In genomic region chr11:5266609-5267008, GRCh38 we compare ENCODE assay signal across 9 cellular contexts. TPM values are rescaled to one million over a fixed set of nuclear protein-coding genes. Genes with fewer than 3 reads are reported as not detected.
"Had no signal": no experiment of that assay in that cellular context is flagged by ENCODE, and none has a peak within 500 bp of the region (broad histone marks: within the 10 kb centered on the region; RNA-seq: fewer than 3 reads in every experiment).

No MANE protein-coding gene starts in this region.

- H3K4me3 ChIP-seq: GM12878 had no signal

- ATAC-seq: GM12878 had no signal

- FAIRE-seq: G401.6, GM12878, GM12891, GM12892, GM18507, GM19239 had no signal

- DNase-seq: GDM1, GF-D8 had no signal

RNA-seq across cellular contexts. Expression of gene HBE1, which starts 3.1 kb away (rescaled TPM):
- total RNA-seq: G401 had no signal

RNA-seq across cellular contexts. Expression of gene HBG2, which starts 12.0 kb away (rescaled TPM):
- total RNA-seq: G401 had no signal

RNA-seq across cellular contexts. Expression of gene HBG1, which starts 17.0 kb away (rescaled TPM):
- total RNA-seq: G401 had no signal

RNA-seq across cellular contexts. Expression of gene HBD, which starts 32.3 kb away (rescaled TPM):
- total RNA-seq: G401, GM12878 had no signal

RNA-seq across cellular contexts. Expression of gene OR51B4, which starts 35.1 kb away (rescaled TPM):
- total RNA-seq: G401 had no signal
